ENCODE assay signal across 14 cellular contexts in genomic region chr17:2964028-2964356, GRCh38.
DNase-seq lines count a peak whose midpoint lies in the region; ATAC-seq and TF ChIP-seq lines count a peak whose summit lies in the region.
"Had no signal": no experiment of that assay in that cellular context is flagged by ENCODE, and none has a peak within 500 bp of the region (broad histone marks: within the 10 kb centered on the region; RNA-seq: fewer than 3 reads in every experiment).

No MANE protein-coding gene starts in this region.

- in situ Hi-C loops in IMR-90 (cut with MboI; ENCODE audit: low sequenced_read_pairs): no loop called here

- H3K4ac ChIP-seq in IMR-90 (ENCODE audit: low read depth, low read length) (no peak overlapping the region), trophoblast cell (ENCODE audit: low read depth, low read length) (peak overlapping the region; percentile 57)

- H3K4me3 ChIP-seq in Caco-2 (ENCODE audit: low read depth, low read length): no peak overlapping the region
- H3K4me3 ChIP-seq in IMR-90 (ENCODE audit: insufficient read depth, low read depth, low read length): no peak overlapping the region
- H3K4me3 ChIP-seq in endodermal cell (ENCODE audit: low read length): no peak overlapping the region
- H3K4me3 ChIP-seq in trophoblast cell (ENCODE audit: low read depth, low read length): no peak overlapping the region

- H3K14ac ChIP-seq in IMR-90 (replicated peaks; ENCODE audit: low read depth, low read length): no peak overlapping the region
- H3K14ac ChIP-seq in trophoblast cell (ENCODE audit: low read length): peak overlapping the region; percentile 3

- no peak overlapping the region for H2BK120ac ChIP-seq in IMR-90 (ENCODE audit: low read depth, low read length)
- H2BK120ac ChIP-seq in trophoblast cell (ENCODE audit: insufficient read depth, low read length, poor library complexity): peak overlapping the region; percentile 29

- H3K36me3 Mint-ChIP-seq in Caco-2 (ENCODE audit: insufficient read depth, unreplicated experiment) (peaks cover 10% of the 10 kb centered on the region), endodermal cell (ENCODE audit: low read depth) (peaks cover 26% of the 10 kb centered on the region)

- H2BK5ac ChIP-seq in IMR-90 (ENCODE audit: low read depth, low read length, poor library complexity, severe bottlenecking) (no peak overlapping the region), trophoblast cell (ENCODE audit: low read depth, low read length, poor library complexity) (peak overlapping the region; percentile 42)

- H2AFZ ChIP-seq in IMR-90 (replicated peaks; ENCODE audit: low read length, poor library complexity): no peak overlapping the region
- no peak overlapping the region for H2AFZ ChIP-seq in trophoblast cell (ENCODE audit: insufficient read depth, low read length, poor library complexity)

- no peaks in the 10 kb centered on the region for H3K36me3 ChIP-seq in Caco-2 (ENCODE audit: control insufficient read depth, insufficient read depth, low read length)
- no peaks in the 10 kb centered on the region for H3K36me3 ChIP-seq in IMR-90 (ENCODE audit: control insufficient read depth, insufficient read depth, low read length)
- no peaks in the 10 kb centered on the region for H3K36me3 ChIP-seq in endodermal cell (ENCODE audit: control insufficient read depth, insufficient read depth, low read length)
- H3K36me3 ChIP-seq in trophoblast cell (ENCODE audit: control insufficient read depth in 1 of 2, insufficient read depth in 2 of 2, low read length in 2 of 2): no peaks in the 10 kb centered on the region

- no peaks in the 10 kb centered on the region for H3K27me3 Mint-ChIP-seq in Caco-2 (ENCODE audit: insufficient read depth, unreplicated experiment)
- H3K27me3 Mint-ChIP-seq in endodermal cell (ENCODE audit: insufficient read depth): no peaks in the 10 kb centered on the region
- H3K27me3 Mint-ChIP-seq: CD4-positive, CD25-positive, alpha-beta regulatory T cell; IgD-negative memory B cell had no signal

- H3K79me1 ChIP-seq in IMR-90 (ENCODE audit: low read depth in 1 of 2, low read length in 2 of 2): peaks cover 0 to 4% of the 10 kb centered on the region in 2 experiments; a peak in 1 of 4 replicates
- peaks cover 50% of the 10 kb centered on the region for H3K79me1 ChIP-seq in trophoblast cell (ENCODE audit: low read length)

- WGBS in IMR-90 (ENCODE audit: extremely low coverage in 2 of 2, insufficient read length in 1 of 2), 2 experiments: no CpG with 5 or more reads among the region's 6 CpGs
- 92% methylated on average over 3 of the region's 6 CpGs; no CpG with 5 or more reads in 1 of the 2 experiments for WGBS in endodermal cell (ENCODE audit: insufficient coverage in 1 of 2, insufficient read length in 1 of 2), 2 experiments
- WGBS in trophoblast cell (ENCODE audit: extremely low coverage, insufficient coverage, insufficient read length): no CpG with 5 or more reads among the region's 6 CpGs

- no peak overlapping the region for H2AK9ac ChIP-seq in IMR-90 (replicated peaks; ENCODE audit: low read depth, low read length, poor library complexity)

- H3K27me3 ChIP-seq in Caco-2 (replicated peaks; ENCODE audit: control insufficient read depth, insufficient read depth, low read length): no peaks in the 10 kb centered on the region
- H3K27me3 ChIP-seq in IMR-90 (ENCODE audit: control insufficient read depth, insufficient read depth, low read length): no peaks in the 10 kb centered on the region
- H3K27me3 ChIP-seq in endodermal cell (ENCODE audit: control insufficient read depth, insufficient read depth, low read length, poor library complexity, severe bottlenecking): no peaks in the 10 kb centered on the region
- no peaks in the 10 kb centered on the region for H3K27me3 ChIP-seq in trophoblast cell (ENCODE audit: insufficient read depth, low read length)

- no peak for TF ChIP-seq RAD21 in IMR-90 (IDR thresholded peaks at IDR 0.05; ENCODE audit: low read length)

- peaks cover 36% of the 10 kb centered on the region for H3K4me1 Mint-ChIP-seq in Caco-2 (ENCODE audit: low read depth, unreplicated experiment)
- H3K4me1 Mint-ChIP-seq in endodermal cell: no peaks in the 10 kb centered on the region

- no peak for ATAC-seq in IMR-90 (ENCODE audit: low read depth)

- TF ChIP-seq CTCF in Caco-2 (IDR thresholded peaks at IDR 0.05; ENCODE audit: insufficient read depth in 1 of 2, low read depth in 1 of 2, low read length in 1 of 2, severe bottlenecking in 1 of 2, unreplicated experiment in 1 of 2) (no peak), IMR-90 (conservative IDR thresholded peaks at IDR 0.05; ENCODE audit: low read depth, low read length) (no peak), endodermal cell (conservative IDR thresholded peaks at IDR 0.05) (no peak)

- intact Hi-C loops in Caco-2 (cut with micrococcal nuclease; ENCODE audit: unreplicated experiment) (no loop called here), IMR-90 (cut with micrococcal nuclease) (no loop called here)

- no peak overlapping the region for H4K12ac ChIP-seq in trophoblast cell (ENCODE audit: low read depth, low read length)

- peak overlapping the region; percentile 42 for H2BK12ac ChIP-seq in trophoblast cell (ENCODE audit: low read length)

- BruUV-seq in Caco-2 (replicated peaks; lab: Mats Ljungman, UMichigan) (no TSS peak), IMR-90 (replicated peaks; lab: Mats Ljungman, UMichigan) (no TSS peak)

- H3K9me1 ChIP-seq in IMR-90 (ENCODE audit: insufficient read depth, low read length): peaks cover 12% of the 10 kb centered on the region

- CTCF ChIA-PET in Caco-2 (lab: Charles Lee) (no interaction called here), IMR-90 (lab: Yijun Ruan, JAX) (no interaction called here)

- H3K27ac Mint-ChIP-seq in Caco-2 (ENCODE audit: unreplicated experiment): peak overlapping the region; percentile 81
- no peak overlapping the region for H3K27ac Mint-ChIP-seq in endodermal cell
- H3K27ac Mint-ChIP-seq: CD4-positive, CD25-positive, alpha-beta regulatory T cell; IgD-negative memory B cell had no signal

- H2BK20ac ChIP-seq in IMR-90 (ENCODE audit: low read depth, low read length): no peak overlapping the region

- H3K4me2 ChIP-seq in IMR-90 (ENCODE audit: low read depth, low read length): no peak overlapping the region
- H3K4me2 ChIP-seq in trophoblast cell (ENCODE audit: low read length): no peak overlapping the region

- H3K4me3 Mint-ChIP-seq in Caco-2 (ENCODE audit: unreplicated experiment) (no peak overlapping the region), endodermal cell (no peak overlapping the region)
- H3K4me3 Mint-ChIP-seq: CD4-positive, CD25-positive, alpha-beta regulatory T cell; IgD-negative memory B cell had no signal

- dilution Hi-C loops in IMR-90 (cut with HindIII; ENCODE audit: low sequenced_read_pairs, unreplicated experiment): no loop called here

- H3K79me2 ChIP-seq in trophoblast cell (ENCODE audit: control insufficient read depth, insufficient read depth, low read length, poor library complexity): peaks cover 4% of the 10 kb centered on the region

- H3K23ac ChIP-seq in IMR-90 (ENCODE audit: low read depth, low read length) (no peak overlapping the region), trophoblast cell (ENCODE audit: low read length) (no peak overlapping the region)

- no peak overlapping the region for H3K18ac ChIP-seq in IMR-90 (ENCODE audit: low read depth, low read length)
- peak overlapping the region; percentile 28 for H3K18ac ChIP-seq in trophoblast cell (ENCODE audit: low read length)

- POLR2A ChIA-PET in Caco-2 (lab: Charles Lee) (no interaction called here), IMR-90 (lab: Charles Lee; ENCODE audit: unreplicated experiment) (no interaction called here)

- 0 out of 2 replicates have a peak, but pooled peaks cover 3% of the 10 kb centered on the region for H4K20me1 ChIP-seq in IMR-90 (ENCODE audit: insufficient read depth, low read length)

- no peak overlapping the region for H2BK15ac ChIP-seq in IMR-90 (ENCODE audit: low read depth, low read length)

- H3K9me3 ChIP-seq in Caco-2 (no peaks in the 10 kb centered on the region), IMR-90 (ENCODE audit: control insufficient read depth, insufficient read depth, low read length) (no peaks in the 10 kb centered on the region), endodermal cell (ENCODE audit: control insufficient read depth, low read length) (no peaks in the 10 kb centered on the region), trophoblast cell (ENCODE audit: insufficient read depth, low read depth, low read length) (no peaks in the 10 kb centered on the region)

- H4K8ac ChIP-seq in IMR-90 (ENCODE audit: low read depth in 2 of 2, low read length in 2 of 2) (no peak overlapping the region), trophoblast cell (ENCODE audit: low read depth, low read length) (peak overlapping the region; percentile 43)

- H4K5ac ChIP-seq in IMR-90 (ENCODE audit: low read depth, low read length): no peak overlapping the region

- H3K56ac ChIP-seq in IMR-90 (ENCODE audit: extremely low read depth, insufficient read depth, low read length): no peak overlapping the region

- H3K27ac ChIP-seq in IMR-90 (ENCODE audit: insufficient read depth, low read length): no peak overlapping the region
- no peak overlapping the region for H3K27ac ChIP-seq in endodermal cell (ENCODE audit: low read depth, low read length)
- no peak overlapping the region for H3K27ac ChIP-seq in trophoblast cell (ENCODE audit: low read depth, low read length)

- peak overlapping the region; percentile 49; the same call in 1 of the 2 replicates for H2AK5ac ChIP-seq in IMR-90 (ENCODE audit: low read depth, low read length)
- H2AK5ac ChIP-seq in trophoblast cell (ENCODE audit: low read length): peak overlapping the region; percentile 32

- no peak for DNase-seq in Caco-2
- DNase-seq in IMR-90: no peak
- peak; percentile 42 for DNase-seq in endodermal cell
- DNase-seq in trophoblast cell: no peak
- no peak for DNase-seq in NCI-H2196 (lab: John Stamatoyannopoulos, UW; ENCODE audit: unreplicated experiment)
- DNase-seq in HT-29 (ENCODE audit: low spot score): no peak
- DNase-seq in GM03348 (ENCODE audit: low spot score): no peak
- DNase-seq in 8988T: no peak
- DNase-seq: Calu3; CD4-positive, CD25-positive, alpha-beta regulatory T cell; DMS 273 treated with DMSO at 0.1 percent for 48 hours; DMS79; KG1 had no signal

- H4K91ac ChIP-seq in IMR-90 (ENCODE audit: insufficient read depth, low read depth, low read length): no peak overlapping the region
- peak overlapping the region; percentile 63 for H4K91ac ChIP-seq in trophoblast cell (ENCODE audit: low read depth, low read length)

- H3K9me3 Mint-ChIP-seq in Caco-2 (ENCODE audit: unreplicated experiment) (peaks cover 9% of the 10 kb centered on the region), endodermal cell (no peaks in the 10 kb centered on the region)
- H3K9me3 Mint-ChIP-seq: IgD-negative memory B cell had no signal

- H3K4me1 ChIP-seq in Caco-2 (peaks cover 45% of the 10 kb centered on the region), IMR-90 (ENCODE audit: control insufficient read depth, insufficient read depth, low read length) (peaks cover 12% of the 10 kb centered on the region), endodermal cell (ENCODE audit: control insufficient read depth, insufficient read depth, low read length) (no peaks in the 10 kb centered on the region), trophoblast cell (ENCODE audit: control insufficient read depth in 1 of 2, insufficient read depth in 2 of 2, low read length in 2 of 2) (peaks cover 52 to 58% of the 10 kb centered on the region in 2 experiments)

- H3K9ac ChIP-seq in IMR-90 (ENCODE audit: low read depth, low read length) (no peak overlapping the region), endodermal cell (ENCODE audit: extremely low read depth, low read length, poor library complexity, severe bottlenecking) (no peak overlapping the region), trophoblast cell (ENCODE audit: low read length) (no peak overlapping the region)

- no peak for TF ChIP-seq POLR2A in IMR-90 (IDR thresholded peaks at IDR 0.05; ENCODE audit: low read depth, low read length)
